Comparison of ENCODE assay signal across 1 cellular context in the genomic region with DNA sequence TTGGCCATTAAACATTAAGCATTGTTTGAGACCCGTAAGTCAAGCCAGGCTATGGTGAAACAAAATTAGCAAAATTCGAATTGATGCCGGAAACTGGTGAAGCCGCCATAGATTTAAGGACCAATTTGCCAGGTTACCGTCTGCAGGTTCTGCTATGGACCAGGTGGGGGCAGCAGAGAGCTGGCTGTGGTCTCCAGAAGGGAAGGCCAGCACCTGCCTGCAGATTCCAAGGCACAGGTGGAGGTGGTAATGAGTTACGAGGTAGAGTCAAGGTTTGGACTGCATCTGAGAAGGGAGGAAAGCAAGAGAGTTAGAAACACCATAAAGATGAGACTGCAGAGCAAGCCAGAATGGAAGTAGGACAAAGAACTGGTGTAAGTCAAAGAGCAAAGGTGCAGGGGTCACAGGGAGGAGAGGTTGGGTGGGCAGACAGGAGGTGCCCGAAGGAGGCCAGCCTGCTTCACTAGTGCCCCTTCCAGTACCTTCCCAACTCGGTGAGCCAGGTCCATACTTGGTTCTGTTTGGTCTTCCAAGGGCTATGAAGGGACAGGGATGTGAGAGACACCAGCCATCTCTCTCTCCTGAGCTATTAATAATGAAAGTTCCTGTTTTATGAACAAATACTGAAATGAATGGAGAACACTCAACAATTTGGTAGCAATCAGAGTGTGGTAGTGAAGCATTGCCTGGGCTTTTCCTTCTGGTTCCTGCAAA.
A peak's percentile ranks its signal among the peaks of the same experiment; 100 is the strongest.
TF ChIP-seq lines count a peak whose summit lies in the region.

No MANE protein-coding gene starts in this region.

TF ChIP-seq in HepG2, 621 proteins besides CTCF, POLR2A, EP300 and RAD21 (continued from another document and continues in another):
- TF ChIP-seq ZBTB40 (IDR thresholded peaks at IDR 0.05): no peak
- 0 out of 2 replicates have a peak, but pooled peaks have one; percentile 30 for TF ChIP-seq ZBTB40 (CRISPR knock-in tag; IDR thresholded peaks at IDR 0.05)
- no peak for TF ChIP-seq MZF1 (CRISPR knock-in tag; IDR thresholded peaks at IDR 0.05; ENCODE audit: borderline replicate concordance)
- TF ChIP-seq FIP1L1 (IDR thresholded peaks at IDR 0.05; ENCODE audit: borderline replicate concordance, insufficient read depth, low read depth, low read length): no peak
- TF ChIP-seq, protein P1, sequence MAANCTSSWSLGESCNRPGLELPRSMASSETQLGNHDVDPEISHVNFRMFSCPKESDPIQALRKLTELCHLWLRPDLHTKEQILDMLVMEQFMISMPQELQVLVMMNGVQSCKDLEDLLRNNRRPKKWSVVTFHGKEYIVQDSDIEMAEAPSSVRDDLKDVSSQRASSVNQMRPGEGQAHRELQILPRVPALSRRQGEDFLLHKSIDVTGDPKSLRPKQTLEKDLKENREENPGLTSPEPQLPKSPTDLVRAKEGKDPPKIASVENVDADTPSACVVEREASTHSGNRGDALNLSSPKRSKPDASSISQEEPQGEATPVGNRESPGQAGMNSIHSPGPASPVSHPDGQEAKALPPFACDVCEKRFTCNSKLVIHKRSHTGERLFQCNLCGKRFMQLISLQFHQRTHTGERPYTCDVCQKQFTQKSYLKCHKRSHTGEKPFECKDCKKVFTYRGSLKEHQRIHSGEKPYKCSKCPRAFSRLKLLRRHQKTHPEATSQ (CRISPR knock-in tag; IDR thresholded peaks at IDR 0.05; ENCODE audit: borderline replicate concordance): no peak
- no peak for TF ChIP-seq ZNF468 (CRISPR knock-in tag; IDR thresholded peaks at IDR 0.05)
- TF ChIP-seq ZNF792 (CRISPR knock-in tag; IDR thresholded peaks at IDR 0.05): no peak
- no peak for TF ChIP-seq MAZ (IDR thresholded peaks at IDR 0.05; ENCODE audit: borderline replicate concordance, low read depth, low read length)
- no peak for TF ChIP-seq MAZ (CRISPR knock-in tag; IDR thresholded peaks at IDR 0.05; ENCODE audit: low read depth)
- TF ChIP-seq PRPF4 (IDR thresholded peaks at IDR 0.05; ENCODE audit: low read depth, low read length, poor library complexity, severe bottlenecking): no peak
- no peak for TF ChIP-seq ZBTB43 (CRISPR knock-in tag; conservative IDR thresholded peaks at IDR 0.05)
- TF ChIP-seq, protein P2, sequence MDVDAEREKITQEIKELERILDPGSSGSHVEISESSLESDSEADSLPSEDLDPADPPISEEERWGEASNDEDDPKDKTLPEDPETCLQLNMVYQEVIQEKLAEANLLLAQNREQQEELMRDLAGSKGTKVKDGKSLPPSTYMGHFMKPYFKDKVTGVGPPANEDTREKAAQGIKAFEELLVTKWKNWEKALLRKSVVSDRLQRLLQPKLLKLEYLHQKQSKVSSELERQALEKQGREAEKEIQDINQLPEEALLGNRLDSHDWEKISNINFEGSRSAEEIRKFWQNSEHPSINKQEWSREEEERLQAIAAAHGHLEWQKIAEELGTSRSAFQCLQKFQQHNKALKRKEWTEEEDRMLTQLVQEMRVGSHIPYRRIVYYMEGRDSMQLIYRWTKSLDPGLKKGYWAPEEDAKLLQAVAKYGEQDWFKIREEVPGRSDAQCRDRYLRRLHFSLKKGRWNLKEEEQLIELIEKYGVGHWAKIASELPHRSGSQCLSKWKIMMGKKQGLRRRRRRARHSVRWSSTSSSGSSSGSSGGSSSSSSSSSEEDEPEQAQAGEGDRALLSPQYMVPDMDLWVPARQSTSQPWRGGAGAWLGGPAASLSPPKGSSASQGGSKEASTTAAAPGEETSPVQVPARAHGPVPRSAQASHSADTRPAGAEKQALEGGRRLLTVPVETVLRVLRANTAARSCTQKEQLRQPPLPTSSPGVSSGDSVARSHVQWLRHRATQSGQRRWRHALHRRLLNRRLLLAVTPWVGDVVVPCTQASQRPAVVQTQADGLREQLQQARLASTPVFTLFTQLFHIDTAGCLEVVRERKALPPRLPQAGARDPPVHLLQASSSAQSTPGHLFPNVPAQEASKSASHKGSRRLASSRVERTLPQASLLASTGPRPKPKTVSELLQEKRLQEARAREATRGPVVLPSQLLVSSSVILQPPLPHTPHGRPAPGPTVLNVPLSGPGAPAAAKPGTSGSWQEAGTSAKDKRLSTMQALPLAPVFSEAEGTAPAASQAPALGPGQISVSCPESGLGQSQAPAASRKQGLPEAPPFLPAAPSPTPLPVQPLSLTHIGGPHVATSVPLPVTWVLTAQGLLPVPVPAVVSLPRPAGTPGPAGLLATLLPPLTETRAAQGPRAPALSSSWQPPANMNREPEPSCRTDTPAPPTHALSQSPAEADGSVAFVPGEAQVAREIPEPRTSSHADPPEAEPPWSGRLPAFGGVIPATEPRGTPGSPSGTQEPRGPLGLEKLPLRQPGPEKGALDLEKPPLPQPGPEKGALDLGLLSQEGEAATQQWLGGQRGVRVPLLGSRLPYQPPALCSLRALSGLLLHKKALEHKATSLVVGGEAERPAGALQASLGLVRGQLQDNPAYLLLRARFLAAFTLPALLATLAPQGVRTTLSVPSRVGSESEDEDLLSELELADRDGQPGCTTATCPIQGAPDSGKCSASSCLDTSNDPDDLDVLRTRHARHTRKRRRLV (CRISPR knock-in tag; IDR thresholded peaks at IDR 0.05): no peak
- TF ChIP-seq HOXA9 (CRISPR knock-in tag; IDR thresholded peaks at IDR 0.05; ENCODE audit: borderline replicate concordance): no peak
- TF ChIP-seq CENPT (CRISPR knock-in tag; IDR thresholded peaks at IDR 0.05; ENCODE audit: low read depth): no peak
- no peak for TF ChIP-seq ZNF33B (CRISPR knock-in tag; IDR thresholded peaks at IDR 0.05)
- TF ChIP-seq, protein P3, sequence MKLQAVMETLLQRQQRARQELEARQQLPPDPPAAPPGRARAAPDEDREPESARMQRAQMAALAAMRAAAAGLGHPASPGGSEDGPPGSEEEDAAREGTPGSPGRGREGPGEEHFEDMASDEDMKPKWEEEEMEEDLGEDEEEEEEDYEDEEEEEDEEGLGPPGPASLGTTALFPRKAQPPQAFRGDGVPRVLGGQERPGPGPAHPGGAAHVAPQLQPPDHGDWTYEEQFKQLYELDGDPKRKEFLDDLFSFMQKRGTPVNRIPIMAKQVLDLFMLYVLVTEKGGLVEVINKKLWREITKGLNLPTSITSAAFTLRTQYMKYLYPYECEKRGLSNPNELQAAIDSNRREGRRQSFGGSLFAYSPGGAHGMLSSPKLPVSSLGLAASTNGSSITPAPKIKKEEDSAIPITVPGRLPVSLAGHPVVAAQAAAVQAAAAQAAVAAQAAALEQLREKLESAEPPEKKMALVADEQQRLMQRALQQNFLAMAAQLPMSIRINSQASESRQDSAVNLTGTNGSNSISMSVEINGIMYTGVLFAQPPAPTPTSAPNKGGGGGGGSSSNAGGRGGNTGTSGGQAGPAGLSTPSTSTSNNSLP (IDR thresholded peaks at IDR 0.05; ENCODE audit: low read depth, low read length): no peak
- TF ChIP-seq NRL (CRISPR knock-in tag; IDR thresholded peaks at IDR 0.05; ENCODE audit: borderline replicate concordance): no peak
- no peak for TF ChIP-seq POLR2AphosphoS2 (IDR thresholded peaks at IDR 0.05; ENCODE audit: low read depth, low read length)
- TF ChIP-seq NFRKB (IDR thresholded peaks at IDR 0.05): no peak
- TF ChIP-seq, protein P4, sequence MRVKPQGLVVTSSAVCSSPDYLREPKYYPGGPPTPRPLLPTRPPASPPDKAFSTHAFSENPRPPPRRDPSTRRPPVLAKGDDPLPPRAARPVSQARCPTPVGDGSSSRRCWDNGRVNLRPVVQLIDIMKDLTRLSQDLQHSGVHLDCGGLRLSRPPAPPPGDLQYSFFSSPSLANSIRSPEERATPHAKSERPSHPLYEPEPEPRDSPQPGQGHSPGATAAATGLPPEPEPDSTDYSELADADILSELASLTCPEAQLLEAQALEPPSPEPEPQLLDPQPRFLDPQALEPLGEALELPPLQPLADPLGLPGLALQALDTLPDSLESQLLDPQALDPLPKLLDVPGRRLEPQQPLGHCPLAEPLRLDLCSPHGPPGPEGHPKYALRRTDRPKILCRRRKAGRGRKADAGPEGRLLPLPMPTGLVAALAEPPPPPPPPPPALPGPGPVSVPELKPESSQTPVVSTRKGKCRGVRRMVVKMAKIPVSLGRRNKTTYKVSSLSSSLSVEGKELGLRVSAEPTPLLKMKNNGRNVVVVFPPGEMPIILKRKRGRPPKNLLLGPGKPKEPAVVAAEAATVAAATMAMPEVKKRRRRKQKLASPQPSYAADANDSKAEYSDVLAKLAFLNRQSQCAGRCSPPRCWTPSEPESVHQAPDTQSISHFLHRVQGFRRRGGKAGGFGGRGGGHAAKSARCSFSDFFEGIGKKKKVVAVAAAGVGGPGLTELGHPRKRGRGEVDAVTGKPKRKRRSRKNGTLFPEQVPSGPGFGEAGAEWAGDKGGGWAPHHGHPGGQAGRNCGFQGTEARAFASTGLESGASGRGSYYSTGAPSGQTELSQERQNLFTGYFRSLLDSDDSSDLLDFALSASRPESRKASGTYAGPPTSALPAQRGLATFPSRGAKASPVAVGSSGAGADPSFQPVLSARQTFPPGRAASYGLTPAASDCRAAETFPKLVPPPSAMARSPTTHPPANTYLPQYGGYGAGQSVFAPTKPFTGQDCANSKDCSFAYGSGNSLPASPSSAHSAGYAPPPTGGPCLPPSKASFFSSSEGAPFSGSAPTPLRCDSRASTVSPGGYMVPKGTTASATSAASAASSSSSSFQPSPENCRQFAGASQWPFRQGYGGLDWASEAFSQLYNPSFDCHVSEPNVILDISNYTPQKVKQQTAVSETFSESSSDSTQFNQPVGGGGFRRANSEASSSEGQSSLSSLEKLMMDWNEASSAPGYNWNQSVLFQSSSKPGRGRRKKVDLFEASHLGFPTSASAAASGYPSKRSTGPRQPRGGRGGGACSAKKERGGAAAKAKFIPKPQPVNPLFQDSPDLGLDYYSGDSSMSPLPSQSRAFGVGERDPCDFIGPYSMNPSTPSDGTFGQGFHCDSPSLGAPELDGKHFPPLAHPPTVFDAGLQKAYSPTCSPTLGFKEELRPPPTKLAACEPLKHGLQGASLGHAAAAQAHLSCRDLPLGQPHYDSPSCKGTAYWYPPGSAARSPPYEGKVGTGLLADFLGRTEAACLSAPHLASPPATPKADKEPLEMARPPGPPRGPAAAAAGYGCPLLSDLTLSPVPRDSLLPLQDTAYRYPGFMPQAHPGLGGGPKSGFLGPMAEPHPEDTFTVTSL (CRISPR knock-in tag; IDR thresholded peaks at IDR 0.05; ENCODE audit: borderline replicate concordance): peak; percentile 31; the same call in 1 of the 2 replicates
- TF ChIP-seq ZNF670 (CRISPR knock-in tag; IDR thresholded peaks at IDR 0.05; ENCODE audit: borderline replicate concordance): 0 out of 2 replicates have a peak, but pooled peaks have one; percentile 34
- no peak for TF ChIP-seq TBX3 (IDR thresholded peaks at IDR 0.05; ENCODE audit: borderline replicate concordance)
- TF ChIP-seq ZNF788 (CRISPR knock-in tag; IDR thresholded peaks at IDR 0.05; ENCODE audit: borderline replicate concordance): peak; percentile 30; the same call in 1 of the 2 replicates
- peak; percentile 75 for TF ChIP-seq YY1 (IDR thresholded peaks at IDR 0.05; ENCODE audit: insufficient read depth, insufficient replicate concordance, low read depth, low read length)
